In the genomic region with DNA sequence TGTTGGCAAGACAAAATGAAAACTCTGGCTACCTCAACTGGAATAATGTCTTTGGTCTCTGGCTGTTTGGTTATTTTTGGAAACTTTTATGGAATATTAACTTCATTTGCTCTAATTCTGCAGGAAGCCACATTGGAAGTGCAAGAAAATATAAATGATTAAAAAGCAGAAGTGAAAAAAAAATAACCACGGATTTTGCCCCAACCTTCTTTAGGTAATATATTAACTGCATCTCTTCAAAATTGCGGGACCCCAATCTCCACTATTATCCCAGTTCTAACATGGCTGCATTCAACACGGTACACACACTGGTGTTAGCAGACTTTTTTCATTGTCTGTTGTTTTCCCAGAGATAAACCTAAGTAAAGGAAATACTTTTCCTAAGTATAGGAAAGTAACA, we compare ENCODE assay signal across 15 cellular contexts. TPM values are rescaled to one million over a fixed set of nuclear protein-coding genes. Genes with fewer than 3 reads are reported as not detected.
DNase-seq lines count a peak whose midpoint lies in the region; FAIRE-seq and TF ChIP-seq lines count a peak whose summit lies in the region.
"Had no signal": no experiment of that assay in that cellular context is flagged by ENCODE, and none has a peak within 500 bp of the region (broad histone marks: within the 10 kb centered on the region; RNA-seq: fewer than 3 reads in every experiment).

No MANE protein-coding gene starts in this region.

- no peaks in the 10 kb centered on the region for H3F3A ChIP-seq in smooth muscle cell (ENCODE audit: low read depth)

- H3K36me3 ChIP-seq in brain microvascular endothelial cell (replicated peaks), result no peaks in the 10 kb centered on the region
- no peaks in the 10 kb centered on the region for H3K36me3 ChIP-seq in smooth muscle cell (ENCODE audit: low read depth)
- no peaks in the 10 kb centered on the region for H3K36me3 ChIP-seq in sigmoid colon

- no peaks in the 10 kb centered on the region for H3K79me2 ChIP-seq in smooth muscle cell (ENCODE audit: low read depth)

- no peak for TF ChIP-seq POLR2A in H54 (IDR thresholded peaks at IDR 0.05; ENCODE audit: low read depth, low read length)
- no peak for TF ChIP-seq POLR2A in sigmoid colon (IDR thresholded peaks at IDR 0.05)

- H3K27ac Mint-ChIP-seq in nephron, result peak overlapping the region; percentile 86 to 95 (median 93)
- H3K27ac Mint-ChIP-seq in activated T-helper 1 cell treated with anti-CD3 and anti-CD28 coated beads, Interleukin-12 subunit alpha, Interleukin-12 subunit beta, Interleukin-2, Interleukin-4 antibody, amounts not matched to agents 30 ng/mL and 10 ng/mL and 1 ng/mL, durations not matched to agents 14 hours and 24 hours and 36 hours, result no peak overlapping the region
- H3K27ac Mint-ChIP-seq: GM23338 had no signal

- no peak for TF ChIP-seq CTCF in brain microvascular endothelial cell (IDR thresholded peaks at IDR 0.05; ENCODE audit: low read depth, low read length, missing control alignments)
- no peak for TF ChIP-seq CTCF in nephron (IDR thresholded peaks at IDR 0.05; ENCODE audit: unreplicated experiment in 3 of 3)
- no peak for TF ChIP-seq CTCF in smooth muscle cell (IDR thresholded peaks at IDR 0.05; ENCODE audit: borderline replicate concordance, insufficient read depth, poor library complexity, severe bottlenecking)
- TF ChIP-seq CTCF in sigmoid colon (IDR thresholded peaks at IDR 0.05), result no peak

- H3K9ac ChIP-seq in smooth muscle cell (ENCODE audit: low read depth), result no peak overlapping the region

- H3K4me1 Mint-ChIP-seq in nephron, result peaks cover 12% of the 10 kb centered on the region
- no peaks in the 10 kb centered on the region for H3K4me1 Mint-ChIP-seq in activated T-helper 1 cell treated with anti-CD3 and anti-CD28 coated beads, Interleukin-12 subunit alpha, Interleukin-12 subunit beta, Interleukin-2, Interleukin-4 antibody, amounts not matched to agents 30 ng/mL and 10 ng/mL and 1 ng/mL, durations not matched to agents 14 hours and 24 hours and 36 hours (ENCODE audit: low read depth)

- peaks cover 3% of the 10 kb centered on the region for H3K36me3 Mint-ChIP-seq in nephron (ENCODE audit: low read depth)
- H3K36me3 Mint-ChIP-seq in activated T-helper 1 cell treated with anti-CD3 and anti-CD28 coated beads, Interleukin-12 subunit alpha, Interleukin-12 subunit beta, Interleukin-2, Interleukin-4 antibody, amounts not matched to agents 30 ng/mL and 10 ng/mL and 1 ng/mL, durations not matched to agents 14 hours and 24 hours and 36 hours (ENCODE audit: low read depth), result no peaks in the 10 kb centered on the region

- intact Hi-C loops in activated T-helper 1 cell treated with anti-CD3 and anti-CD28 coated beads, Interleukin-12 subunit alpha, Interleukin-12 subunit beta, Interleukin-2, Interleukin-4 antibody, amounts not matched to agents 30 ng/mL and 10 ng/mL and 1 ng/mL, durations not matched to agents 14 hours and 24 hours and 36 hours (cut with micrococcal nuclease), result no loop called here
- intact Hi-C loops in sigmoid colon (cut with DNase I), result no loop called here

- H3K4me2 ChIP-seq in smooth muscle cell, result no peak overlapping the region
- H3K4me2 ChIP-seq: GM23338 had no signal

- no peaks in the 10 kb centered on the region for H4K20me1 ChIP-seq in smooth muscle cell (ENCODE audit: low read depth)

- WGBS in smooth muscle cell (ENCODE audit: low lambda C conversion rate), result 92% methylated on average over 3 of the region's 3 CpGs
- WGBS in sigmoid colon, 2 donors, result 52 to 70% methylated on average over 3 of the region's 3 CpGs

- no peak overlapping the region for H3K4me3 ChIP-seq in brain microvascular endothelial cell (ENCODE audit: low read depth, low read length)
- peak overlapping the region; percentile 32 for H3K4me3 ChIP-seq in smooth muscle cell
- no peak overlapping the region for H3K4me3 ChIP-seq in sigmoid colon
- H3K4me3 ChIP-seq: GM23338 had no signal

- H3K9me3 ChIP-seq in smooth muscle cell (replicated peaks; ENCODE audit: low read depth) (no peaks in the 10 kb centered on the region), sigmoid colon (no peaks in the 10 kb centered on the region)

- H3K4me1 ChIP-seq in smooth muscle cell (ENCODE audit: low read depth), result peaks cover 5% of the 10 kb centered on the region
- no peaks in the 10 kb centered on the region for H3K4me1 ChIP-seq in sigmoid colon

- in situ Hi-C loops in brain microvascular endothelial cell (cut with HindIII; ENCODE audit: low pct_ligation_motif_present, low sequenced_read_pairs), result no loop called here

- H3K27me3 ChIP-seq in brain microvascular endothelial cell (replicated peaks), result no peaks in the 10 kb centered on the region
- H3K27me3 ChIP-seq in smooth muscle cell (ENCODE audit: low read depth), result no peaks in the 10 kb centered on the region
- H3K27me3 ChIP-seq in sigmoid colon, result no peaks in the 10 kb centered on the region

- peaks cover 4% of the 10 kb centered on the region for H3K27me3 Mint-ChIP-seq in nephron (ENCODE audit: low read depth)
- H3K27me3 Mint-ChIP-seq in activated T-helper 1 cell treated with anti-CD3 and anti-CD28 coated beads, Interleukin-12 subunit alpha, Interleukin-12 subunit beta, Interleukin-2, Interleukin-4 antibody, amounts not matched to agents 30 ng/mL and 10 ng/mL and 1 ng/mL, durations not matched to agents 14 hours and 24 hours and 36 hours (ENCODE audit: insufficient read depth), result peaks cover 2% of the 10 kb centered on the region

- peak overlapping the region in 1 of 3 experiments; percentile 58 for H3K4me3 Mint-ChIP-seq in nephron
- no peak overlapping the region for H3K4me3 Mint-ChIP-seq in activated T-helper 1 cell treated with anti-CD3 and anti-CD28 coated beads, Interleukin-12 subunit alpha, Interleukin-12 subunit beta, Interleukin-2, Interleukin-4 antibody, amounts not matched to agents 30 ng/mL and 10 ng/mL and 1 ng/mL, durations not matched to agents 14 hours and 24 hours and 36 hours
- H3K4me3 Mint-ChIP-seq: GM23338 had no signal

- H3K27ac ChIP-seq in brain microvascular endothelial cell (peak overlapping the region; percentile 69), smooth muscle cell (ENCODE audit: low read depth) (no peak overlapping the region), sigmoid colon (no peak overlapping the region)

- DNase-seq in H54 (ENCODE audit: insufficient read length, low spot score) (no peak), brain microvascular endothelial cell (no peak), smooth muscle cell (lab: John Stamatoyannopoulos, UW; ENCODE audit: unreplicated experiment) (no peak), sigmoid colon (no peak), HPDE6-E6E7 (ENCODE audit: extremely low spot score) (no peak)
- DNase-seq in activated T-helper 1 cell treated with anti-CD3 and anti-CD28 coated beads, Interleukin-12 subunit alpha, Interleukin-12 subunit beta, Interleukin-2, Interleukin-4 antibody, amounts not matched to agents 30 ng/mL and 10 ng/mL and 1 ng/mL, durations not matched to agents 14 hours and 24 hours and 36 hours (ENCODE audit: low spot score), result no peak
- DNase-seq: Karpas-422; NCI-H1417; NCI-H2029; NCI-H526; NK-92 treated with Interleukin-12 subunit alpha and Interleukin-12 subunit beta, amount 100 ng/mL, for 24 hours; OCI-M1; RPMI8226 had no signal

- peak; percentile 23 for FAIRE-seq in H54 (lab: Jason Lieb, UNC)

- no peaks in the 10 kb centered on the region for H3K9me3 Mint-ChIP-seq in nephron
- H3K9me3 Mint-ChIP-seq in activated T-helper 1 cell treated with anti-CD3 and anti-CD28 coated beads, Interleukin-12 subunit alpha, Interleukin-12 subunit beta, Interleukin-2, Interleukin-4 antibody, amounts not matched to agents 30 ng/mL and 10 ng/mL and 1 ng/mL, durations not matched to agents 14 hours and 24 hours and 36 hours, result no peaks in the 10 kb centered on the region
- H3K9me3 Mint-ChIP-seq: GM23338 had no signal

- H2AFZ ChIP-seq in smooth muscle cell (ENCODE audit: low read depth), result no peak overlapping the region
- H2AFZ ChIP-seq: GM23338 had no signal

- TF ChIP-seq EP300 in sigmoid colon (IDR thresholded peaks at IDR 0.05), result no peak

RNA-seq across cellular contexts. Expression of gene GLIS3, which starts 23.0 kb away (rescaled TPM):
- total RNA-seq in smooth muscle cell (21.4 and 24.6 TPM in 2 replicates), sigmoid colon (10 to 100 TPM; 13.2 to 19.1 (median 17.9) TPM)
- polyA plus RNA-seq in smooth muscle cell (6.4 and 11.3 TPM in 2 replicates), sigmoid colon (1 to 10 TPM; 1.2 to 3.0 (median 1.4) TPM)
- 3.3 and 4.0 TPM in 2 replicates for total RNA-seq in activated T-helper 1 cell treated with anti-CD3 and anti-CD28 coated beads, Interleukin-12 subunit alpha, Interleukin-12 subunit beta, Interleukin-2, Interleukin-4 antibody, amounts not matched to agents 30 ng/mL and 10 ng/mL and 1 ng/mL, durations not matched to agents 14 hours and 24 hours and 36 hours
